ENCODE assay signal across 8 cellular contexts in genomic region chr6:15399651-15400470, GRCh38.
A peak's percentile ranks its signal among the peaks of the same experiment; 100 is the strongest.
DNase-seq lines count a peak whose midpoint lies in the region; ATAC-seq, FAIRE-seq and TF ChIP-seq lines count a peak whose summit lies in the region.

No MANE protein-coding gene starts in this region.

- H2BK120ac ChIP-seq in H1 (replicated peaks; ENCODE audit: low read depth, low read length) = no peak overlapping the region

- H3K18ac ChIP-seq in H1 (ENCODE audit: extremely low read depth, low read length) = no peak overlapping the region

- H2AFZ ChIP-seq in mammary epithelial cell (ENCODE audit: low read depth, low read length) (no peak overlapping the region), H1 (ENCODE audit: low read length) (no peak overlapping the region)

- H4K5ac ChIP-seq in H1 (ENCODE audit: insufficient read length, low read depth, low read length) = no peak overlapping the region

- no peaks in the 10 kb centered on the region for H3K36me3 Mint-ChIP-seq in MCF 10A (ENCODE audit: insufficient read depth, unreplicated experiment)

- H2AK5ac ChIP-seq in H1 (ENCODE audit: low read depth, low read length) = no peak overlapping the region

- in situ Hi-C loops in mammary epithelial cell (cut with MboI; ENCODE audit: low sequenced_read_pairs in 2 of 2) = no loop called here
- in situ Hi-C loops in Panc1 (cut with HindIII; ENCODE audit: low pct_unique_long_range_greater_than_20kb, low sequenced_read_pairs) = no loop called here
- in situ Hi-C loops in GM13976 (cut with MboI; ENCODE audit: low sequenced_read_pairs, unreplicated experiment) = loop anchor here (25.0 kb wide), 1 partner anchor 1188 kb away; no protein-coding TSS in a partner anchor

- BruUV-seq in MCF 10A (replicated peaks; lab: Mats Ljungman, UMichigan) (no TSS peak), mammary epithelial cell (replicated peaks; lab: Mats Ljungman, UMichigan) (no TSS peak), Panc1 (replicated peaks; lab: Mats Ljungman, UMichigan) (no TSS peak)

- CTCF ChIA-PET in MCF 10A (lab: Yijun Ruan, JAX) = interaction anchor here (1.2 to 2.0 kb wide), 3 partner anchors 10 to 14 kb away, joined by 3 to 12 read pairs (median 5); no protein-coding TSS in a partner anchor
- CTCF ChIA-PET in mammary epithelial cell (lab: Charles Lee; ENCODE audit: low non-redundant PET) = no interaction called here
- CTCF ChIA-PET in Panc1 (lab: Charles Lee) = interaction anchor here (0.7 kb wide), 1 partner anchor 11 kb away, joined by 3 read pairs; no protein-coding TSS in a partner anchor
- CTCF ChIA-PET in H1 (lab: Charles Lee; ENCODE audit: partially characterized antibody) = interaction anchor here (0.5 to 2.7 kb wide), 7 partner anchors 9 to 808 kb away, joined by 3 to 10 read pairs (median 3); no protein-coding TSS in a partner anchor

- peaks cover 3% of the 10 kb centered on the region for H4K20me1 ChIP-seq in mammary epithelial cell (ENCODE audit: insufficient read depth, low read length)
- H4K20me1 ChIP-seq in H1 (replicated peaks in 1 of 2; ENCODE audit: control insufficient read depth in 1 of 2, insufficient read depth in 2 of 2, low read length in 2 of 2) = peaks cover 43 to 72% of the 10 kb centered on the region in 2 experiments

- no peak for FAIRE-seq in H1 (lab: Jason Lieb, UNC)

- TF ChIP-seq CTCF in MCF 10A (IDR thresholded peaks at IDR 0.05; ENCODE audit: unreplicated experiment) (no peak), mammary epithelial cell (conservative IDR thresholded peaks at IDR 0.05 in 1 of 2, IDR thresholded peaks at IDR 0.05 in 1 of 2; ENCODE audit: extremely low read depth in 1 of 2, insufficient read depth in 1 of 2, low read depth in 1 of 2, low read length in 2 of 2) (no peak), Panc1 (IDR thresholded peaks at IDR 0.05) (no peak), H1 (IDR thresholded peaks at IDR 0.05; ENCODE audit: control extremely low read depth in 1 of 3, insufficient read depth in 1 of 3, low read depth in 1 of 3, low read length in 3 of 3) (no peak), upper lobe of left lung (IDR thresholded peaks at IDR 0.05) (no peak), GM13976 (IDR thresholded peaks at IDR 0.05; ENCODE audit: borderline replicate concordance, control extremely low read depth, extremely low read depth, insufficient read depth, missing control alignments) (no peak)

- H3K4me1 Mint-ChIP-seq in MCF 10A (ENCODE audit: insufficient read depth, unreplicated experiment) = peaks cover 43% of the 10 kb centered on the region

- no peak overlapping the region for H3K56ac ChIP-seq in H1 (replicated peaks; ENCODE audit: insufficient read length, low read depth, low read length)

- H3K27me3 ChIP-seq in mammary epithelial cell (ENCODE audit: insufficient read depth, low read length) (no peaks in the 10 kb centered on the region), Panc1 (ENCODE audit: control insufficient read depth, insufficient read depth, low read length) (no peaks in the 10 kb centered on the region), H1 (replicated peaks in 1 of 4; ENCODE audit: control insufficient read depth in 3 of 4, extremely low read depth in 1 of 4, insufficient read depth in 3 of 4, low read length in 3 of 4) (no peaks in the 10 kb centered on the region), upper lobe of left lung (no peaks in the 10 kb centered on the region)

- H4K91ac ChIP-seq in H1 (replicated peaks; ENCODE audit: insufficient read length, low read length) = no peak overlapping the region

- no peak overlapping the region for H3K9ac ChIP-seq in mammary epithelial cell (ENCODE audit: insufficient read depth, low read length)
- no peak overlapping the region for H3K9ac ChIP-seq in H1 (replicated peaks in 1 of 4; ENCODE audit: extremely low read depth in 1 of 4, low read depth in 3 of 4, low read length in 3 of 4)

- 41% methylated on average over 6 of the region's 9 CpGs for WGBS in mammary epithelial cell (ENCODE audit: low coverage, missing lambda C conversion rate)
- WGBS in H1 (ENCODE audit: extremely low coverage in 1 of 2, insufficient coverage in 1 of 2, insufficient read length in 1 of 2, insufficient replicate concordance in 2 of 2, low coverage in 1 of 2, low lambda C conversion rate in 2 of 2, missing lambda C conversion rate in 1 of 2), 2 experiments = 62% methylated on average over 9 of the region's 9 CpGs; no CpG with 5 or more reads in 1 of the 2 experiments
- WGBS in upper lobe of left lung, 2 donors = 12 to 14% methylated on average over 9 of the region's 9 CpGs

- TF ChIP-seq EP300 in H1 (IDR thresholded peaks at IDR 0.05; ENCODE audit: borderline replicate concordance in 1 of 2, low read depth in 2 of 2, low read length in 2 of 2) (no peak), upper lobe of left lung (IDR thresholded peaks at IDR 0.05) (no peak)

- H3K4me1 ChIP-seq in mammary epithelial cell (ENCODE audit: insufficient read depth, low read length) (peaks cover 12% of the 10 kb centered on the region), Panc1 (ENCODE audit: control insufficient read depth, insufficient read depth, low read length) (peaks cover 21% of the 10 kb centered on the region), H1 (replicated peaks in 1 of 4; ENCODE audit: control insufficient read depth in 3 of 4, insufficient read depth in 4 of 4, low read length in 3 of 4) (peaks cover 18 to 48% (median 39%) of the 10 kb centered on the region in 4 experiments), upper lobe of left lung (peaks cover 31 to 44% (median 37%) of the 10 kb centered on the region in 4 donors)

- DNase-seq in MCF 10A (ENCODE audit: unreplicated experiment) (peak; percentile 69), mammary epithelial cell (no peak), Panc1 (ENCODE audit: low read depth, low spot score) (no peak), H1 (ENCODE audit: low read depth in 1 of 2, low spot score in 2 of 2) (no peak), middle frontal gyrus (ENCODE audit: extremely low spot score, low spot score) (peak; percentile 58), upper lobe of left lung (peak; percentile 64 to 77), GM13976 (ENCODE audit: low spot score) (no peak)

- no peak overlapping the region for H3K27ac Mint-ChIP-seq in MCF 10A (ENCODE audit: low read depth, unreplicated experiment)

- H3K79me2 ChIP-seq in mammary epithelial cell (ENCODE audit: insufficient read depth, low read length) (peaks cover 96% of the 10 kb centered on the region), H1 (ENCODE audit: control insufficient read depth in 1 of 2, insufficient read depth in 2 of 2, low read length in 2 of 2) (peaks cover 64 to 100% of the 10 kb centered on the region in 2 experiments)

- dilution Hi-C loops in mammary epithelial cell (cut with HindIII; ENCODE audit: low sequenced_read_pairs) = loop anchor here (5.0 kb wide), 1 partner anchor 62 kb away; no protein-coding TSS in a partner anchor

- no peak overlapping the region for H2BK15ac ChIP-seq in H1 (ENCODE audit: low read length)

- no peak for TF ChIP-seq RAD21 in H1 (IDR thresholded peaks at IDR 0.05 in 1 of 2, conservative IDR thresholded peaks at IDR 0.05 in 1 of 2; ENCODE audit: low read depth in 2 of 2, low read length in 2 of 2)

- ATAC-seq in Panc1 = peak; percentile 68
- peak; percentile 81 to 84 for ATAC-seq in upper lobe of left lung (ENCODE audit: low FRiP score in 2 of 2)
- no peak for ATAC-seq in GM19463 (IDR thresholded peaks at IDR 0.05; ENCODE audit: unreplicated experiment)

- TF ChIP-seq POLR2A in H1 (IDR thresholded peaks at IDR 0.05; ENCODE audit: control extremely low read depth in 1 of 2, low read depth in 2 of 2, low read length in 2 of 2) = no peak
- TF ChIP-seq POLR2A in upper lobe of left lung (IDR thresholded peaks at IDR 0.05) = no peak

- H3K79me1 ChIP-seq in H1 (ENCODE audit: low read depth, low read length) = peaks cover 13% of the 10 kb centered on the region

- intact Hi-C loops in MCF 10A (cut with micrococcal nuclease) = no loop called here
- intact Hi-C loops in mammary epithelial cell (cut with micrococcal nuclease) = no loop called here
- intact Hi-C loops in Panc1 (cut with micrococcal nuclease; ENCODE audit: unreplicated experiment) = no loop called here

- H3K9me3 Mint-ChIP-seq in MCF 10A (ENCODE audit: unreplicated experiment) = no peaks in the 10 kb centered on the region

- no peaks in the 10 kb centered on the region for H3K27me3 Mint-ChIP-seq in MCF 10A (ENCODE audit: insufficient read depth, unreplicated experiment)

- H3K23me2 ChIP-seq in H1 (ENCODE audit: low read depth, low read length) = no peaks in the 10 kb centered on the region

- no peak overlapping the region for H2BK5ac ChIP-seq in H1 (ENCODE audit: low read depth, low read length)

- H3K36me3 ChIP-seq in mammary epithelial cell (ENCODE audit: insufficient read depth, low read length) (no peaks in the 10 kb centered on the region), Panc1 (ENCODE audit: control insufficient read depth, insufficient read depth, low read length) (no peaks in the 10 kb centered on the region), H1 (ENCODE audit: control insufficient read depth in 2 of 4, insufficient read depth in 4 of 4, low read length in 3 of 4) (no peaks in the 10 kb centered on the region; a peak in 1 of 8 replicates), upper lobe of left lung (no peaks in the 10 kb centered on the region)

- H4K8ac ChIP-seq in H1 (ENCODE audit: extremely low read depth, insufficient read depth, low read length) = no peak overlapping the region

- H2BK12ac ChIP-seq in H1 (ENCODE audit: low read depth, low read length) = no peak overlapping the region

- H3K9me3 ChIP-seq in mammary epithelial cell (replicated peaks; ENCODE audit: insufficient read depth, low read length) (no peaks in the 10 kb centered on the region), Panc1 (ENCODE audit: control insufficient read depth, insufficient read depth, low read depth, low read length) (no peaks in the 10 kb centered on the region), H1 (ENCODE audit: insufficient read depth in 2 of 2, low read depth in 1 of 2, low read length in 1 of 2) (no peaks in the 10 kb centered on the region), upper lobe of left lung (no peaks in the 10 kb centered on the region)

- H3K23ac ChIP-seq in H1 (ENCODE audit: insufficient read length) = no peak overlapping the region

- peak overlapping the region; percentile 69 for H3K4ac ChIP-seq in H1 (replicated peaks; ENCODE audit: insufficient read length, low read depth, low read length)

- H3K4me3 Mint-ChIP-seq in MCF 10A (ENCODE audit: unreplicated experiment) = peak overlapping the region; percentile 53

- H3K4me2 ChIP-seq in mammary epithelial cell (ENCODE audit: insufficient read depth, low read depth, low read length) (no peak overlapping the region), H1 (ENCODE audit: insufficient read depth in 1 of 2, low read depth in 2 of 2, low read length in 2 of 2) (peak overlapping the region; percentile 30 to 67; a peak in 3 of 4 replicates)

- H2BK20ac ChIP-seq in H1 (ENCODE audit: low read length) = no peak overlapping the region

- no peak overlapping the region for H3K4me3 ChIP-seq in mammary epithelial cell (replicated peaks in 1 of 3; ENCODE audit: insufficient read depth in 1 of 3, low read depth in 2 of 3, low read length in 3 of 3)
- peak overlapping the region; percentile 36 to 52 for H3K4me3 ChIP-seq in Panc1 (ENCODE audit: low read depth in 2 of 2, low read length in 2 of 2)
- H3K4me3 ChIP-seq in H1 (ENCODE audit: extremely low read depth in 1 of 4, insufficient read depth in 2 of 4, low read depth in 3 of 4, low read length in 4 of 4) = peak overlapping the region in 1 of 4 experiments; percentile 37; a peak in 1 of 8 replicates
- peak overlapping the region in 3 of 4 donors; percentile 31 to 43 (median 40) for H3K4me3 ChIP-seq in upper lobe of left lung

- no peak overlapping the region for H3K14ac ChIP-seq in H1 (ENCODE audit: insufficient read length)

- H3K27ac ChIP-seq in mammary epithelial cell (ENCODE audit: insufficient read depth, low read depth, low read length) (no peak overlapping the region), Panc1 (ENCODE audit: low read length) (peak overlapping the region; percentile 44; the same call in 1 of the 2 replicates), H1 (ENCODE audit: low read depth, low read length) (no peak overlapping the region), upper lobe of left lung (peak overlapping the region in 3 of 4 donors; percentile 40 to 66 (median 62))

- POLR2A ChIA-PET in MCF 10A (lab: Yijun Ruan, JAX) (interaction anchor here (1.1 kb wide), 1 partner anchor 42 kb away, joined by 3 read pairs; no protein-coding TSS in a partner anchor), Panc1 (lab: Charles Lee) (interaction anchor here (0.7 kb wide), 2 partner anchors 11 to 816 kb away, joined by 3 to 17 read pairs; no protein-coding TSS in a partner anchor), H1 (lab: Charles Lee; ENCODE audit: partially characterized antibody) (interaction anchor here (0.6 to 1.7 kb wide), 5 partner anchors 9 to 160 kb away, joined by 3 to 6 read pairs (median 4); no protein-coding TSS in a partner anchor)

Comparison
In these comparisons a context has a peak if more than half of its experiments do, and no peak if none do; other contexts are left out.
1. DNase-seq: peak in MCF 10A (single experiment), middle frontal gyrus (single experiment) and upper lobe of left lung (2 of 2); none in mammary epithelial cell (single experiment), Panc1 (single experiment), H1 (0 of 2) and GM13976 (single experiment).
2. H3K27ac ChIP-seq: peak in Panc1 (single experiment) and upper lobe of left lung (3 of 4); none in mammary epithelial cell (single experiment) and H1 (single experiment).
3. H3K4me3 ChIP-seq: peak in Panc1 (2 of 2) and upper lobe of left lung (3 of 4); none in mammary epithelial cell (0 of 3).